ENCODE assay signal across 16 cellular contexts in the genomic region with DNA sequence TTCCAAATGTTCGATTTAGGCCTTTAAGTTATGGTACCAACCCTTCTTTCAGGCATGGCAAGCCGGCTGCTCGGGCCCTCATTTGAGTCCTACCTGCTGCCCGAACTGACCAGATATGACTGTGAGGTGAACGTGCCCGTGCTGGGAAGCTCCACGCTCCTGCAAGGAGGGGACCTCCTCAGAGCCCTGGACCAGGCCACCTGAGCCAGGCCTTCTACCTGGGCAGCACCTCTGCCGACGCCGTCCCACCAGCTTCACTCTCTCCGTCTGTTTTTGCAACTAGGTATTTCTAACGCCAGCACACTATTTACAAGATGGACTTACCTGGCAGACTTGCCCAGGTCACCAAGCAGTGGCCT.
DNase-seq lines count a peak whose midpoint lies in the region; ATAC-seq and TF ChIP-seq lines count a peak whose summit lies in the region.
"Had no signal": no experiment of that assay in that cellular context is flagged by ENCODE, and none has a peak within 500 bp of the region (broad histone marks: within the 10 kb centered on the region; RNA-seq: fewer than 3 reads in every experiment).

No MANE protein-coding gene starts in this region.

- TF ChIP-seq CTCF in RWPE2 (IDR thresholded peaks at IDR 0.05; ENCODE audit: poor library complexity, severe bottlenecking) = no peak
- no peak for TF ChIP-seq CTCF in lung (IDR thresholded peaks at IDR 0.05; ENCODE audit: control extremely low read depth, extremely low read depth)
- TF ChIP-seq CTCF in testis (IDR thresholded peaks at IDR 0.05) = no peak
- no peak for TF ChIP-seq CTCF in body of pancreas (IDR thresholded peaks at IDR 0.05)

- no peak overlapping the region for H3K4me3 ChIP-seq in RWPE2 (ENCODE audit: severe bottlenecking)
- no peak overlapping the region for H3K4me3 ChIP-seq in lung
- H3K4me3 ChIP-seq in testis = no peak overlapping the region
- no peak overlapping the region for H3K4me3 ChIP-seq in body of pancreas
- H3K4me3 ChIP-seq: A549 had no signal

- peak overlapping the region; percentile 66 for H3K27ac ChIP-seq in RWPE2 (ENCODE audit: poor library complexity, severe bottlenecking)
- H3K27ac ChIP-seq in lung (ENCODE audit: low read depth in 1 of 2, low read length in 1 of 2) = no peak overlapping the region
- no peak overlapping the region for H3K27ac ChIP-seq in testis
- no peak overlapping the region for H3K27ac ChIP-seq in body of pancreas
- H3K27ac ChIP-seq: C4-2B had no signal

- 91 to 95% methylated on average over 12 of the region's 12 CpGs for WGBS in lung, 2 donors
- WGBS in testis, 2 donors = 95 to 97% methylated on average over 12 of the region's 12 CpGs
- WGBS in body of pancreas, 2 donors = 92 to 93% methylated on average over 11 to 12 of the region's 12 CpGs

- H3K9me3 ChIP-seq in RWPE2 (ENCODE audit: severe bottlenecking) (no peaks in the 10 kb centered on the region), lung (ENCODE audit: control insufficient read depth in 2 of 2, insufficient read depth in 1 of 2, low read length in 1 of 2) (no peaks in the 10 kb centered on the region), testis (no peaks in the 10 kb centered on the region), body of pancreas (no peaks in the 10 kb centered on the region)
- H3K9me3 ChIP-seq: A549, BE2C had no signal

- H3K4me1 ChIP-seq in RWPE2 (ENCODE audit: insufficient read depth, poor library complexity, severe bottlenecking) (peaks cover 12% of the 10 kb centered on the region), lung (ENCODE audit: control insufficient read depth in 2 of 2, insufficient read depth in 2 of 2, low read length in 2 of 2) (peaks cover 0 to 9% of the 10 kb centered on the region in 2 donors), testis (no peaks in the 10 kb centered on the region), body of pancreas (no peaks in the 10 kb centered on the region)

- H3K36me3 ChIP-seq in RWPE2 (ENCODE audit: low read depth) (peaks cover 69% of the 10 kb centered on the region), lung (ENCODE audit: control insufficient read depth in 2 of 2, insufficient read depth in 2 of 2, low read length in 2 of 2) (peaks cover 44 to 65% of the 10 kb centered on the region in 2 donors), testis (ENCODE audit: low read depth, missing control alignments) (no peaks in the 10 kb centered on the region), body of pancreas (replicated peaks in 1 of 2; ENCODE audit: insufficient read depth in 1 of 2, low read depth in 2 of 2) (peaks cover 4 to 38% of the 10 kb centered on the region in 2 donors)
- H3K36me3 ChIP-seq: BE2C had no signal

- TF ChIP-seq POLR2A in testis (IDR thresholded peaks at IDR 0.05) = no peak
- TF ChIP-seq POLR2A in body of pancreas (IDR thresholded peaks at IDR 0.05) = no peak

- H3K27me3 ChIP-seq in RWPE2 (ENCODE audit: insufficient read depth, poor library complexity, severe bottlenecking) (no peaks in the 10 kb centered on the region), lung (ENCODE audit: control insufficient read depth, insufficient read depth) (no peaks in the 10 kb centered on the region), testis (no peaks in the 10 kb centered on the region), body of pancreas (no peaks in the 10 kb centered on the region)
- H3K27me3 ChIP-seq: BE2C had no signal

- ATAC-seq in left cardiac atrium (no peak), RWPE2 (ENCODE audit: low read depth) (no peak), lung (ENCODE audit: insufficient read depth, low FRiP score) (no peak), left lobe of liver (no peak), body of pancreas (no peak)
- ATAC-seq: A549 had no signal

- intact Hi-C loops in cardiac septum (cut with DNase I) (no loop called here), left cardiac atrium (cut with DNase I) (no loop called here), testis (cut with DNase I; ENCODE audit: low total_unique reads) (no loop called here), body of pancreas (cut with DNase I) (no loop called here)

- peak; percentile 56 for DNase-seq in cardiac septum (ENCODE audit: low spot score)
- DNase-seq in left cardiac atrium = no peak
- DNase-seq in RWPE2 (ENCODE audit: low spot score) = no peak
- peak; percentile 27 for DNase-seq in lung (ENCODE audit: low spot score)
- peak; percentile 8 for DNase-seq in testis
- no peak for DNase-seq in left lobe of liver (ENCODE audit: low spot score)
- no peak for DNase-seq in GF-D8 (lab: John Stamatoyannopoulos, UW)
- DNase-seq in body of pancreas = no peak
- DNase-seq: BE2C; CD4-positive, alpha-beta memory T cell; DMS79 treated with DMSO at 0.1 percent for 48 hours; EL; HCEC 1CT; HFFc6 had no signal

Comparison
In these comparisons a context has a peak if more than half of its experiments do, and no peak if none do; other contexts are left out.
1. DNase-seq: peak in cardiac septum (single experiment), lung (single experiment) and testis (single experiment); none in left cardiac atrium (single experiment), RWPE2 (single experiment), left lobe of liver (single experiment), GF-D8 (single experiment) and body of pancreas (0 of 4).